Comparison of ENCODE assay signal across 8 cellular contexts in the genomic region with DNA sequence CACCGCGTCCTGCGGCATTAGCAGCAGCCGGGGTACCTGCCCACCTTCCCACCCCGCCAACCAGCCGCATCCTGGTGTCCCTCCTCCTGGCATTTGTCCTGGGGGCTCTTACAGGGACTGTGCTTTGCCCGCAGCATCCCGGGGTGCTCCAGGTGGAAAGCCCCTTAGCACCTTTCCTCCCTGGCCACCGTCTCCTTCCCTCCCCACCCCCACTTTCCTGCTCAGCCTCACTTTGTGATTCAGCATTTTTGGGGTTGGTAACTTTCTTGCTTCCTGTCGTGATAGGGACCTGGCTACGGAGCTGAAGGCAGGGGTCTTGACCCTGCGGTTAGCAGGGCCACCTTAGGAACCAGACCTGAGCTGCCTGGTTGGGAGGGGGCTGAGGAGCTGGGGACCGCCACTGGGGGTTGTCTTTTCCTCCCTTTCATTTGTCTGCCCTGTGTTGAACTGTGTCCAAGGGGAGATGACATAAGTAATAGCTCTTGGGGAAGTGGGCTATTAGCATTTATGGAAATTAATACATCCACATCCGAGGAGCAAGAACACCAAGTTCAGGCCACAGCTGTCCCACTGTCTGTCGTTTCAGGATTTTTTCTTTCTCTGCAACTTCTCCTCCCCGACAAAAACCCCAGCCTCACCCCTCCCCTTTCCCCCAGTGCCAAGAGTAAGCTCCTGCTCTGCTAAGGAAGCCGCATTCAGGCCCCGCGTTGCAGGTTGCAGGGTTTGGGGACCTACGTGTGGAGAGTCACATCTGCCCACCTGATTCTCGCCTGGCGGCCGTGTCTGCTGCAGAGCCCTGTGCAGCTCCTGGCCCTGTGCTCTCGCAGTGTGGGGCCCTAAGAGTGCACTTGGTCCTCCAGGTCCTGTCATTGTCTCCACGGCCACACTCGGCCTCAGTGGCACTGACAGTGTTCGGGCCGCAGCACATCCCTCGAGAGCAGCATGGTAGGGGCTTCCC. TPM values are rescaled to one million over a fixed set of nuclear protein-coding genes. Genes with fewer than 3 reads are reported as not detected.
DNase-seq lines count a peak whose midpoint lies in the region; ATAC-seq and TF ChIP-seq lines count a peak whose summit lies in the region.

No MANE protein-coding gene starts in this region.

- peak overlapping the region; percentile 95 for H3K9ac ChIP-seq in neural cell (ENCODE audit: low read length)

- no peaks in the 10 kb centered on the region for H3K9me3 ChIP-seq in neural cell (ENCODE audit: low read length)

- H3K9me2 ChIP-seq in neural cell (ENCODE audit: insufficient read depth, low read length), result no peaks in the 10 kb centered on the region

- H3K27ac ChIP-seq in cingulate gyrus (ENCODE audit: low read depth, low read length) (peak overlapping the region; percentile 48), neural cell (ENCODE audit: low read length) (peak overlapping the region; percentile 97)

- no peaks in the 10 kb centered on the region for H4K20me1 ChIP-seq in neural cell (ENCODE audit: insufficient read depth)

- no peak for TF ChIP-seq EP300 in neural cell (conservative IDR thresholded peaks at IDR 0.05; ENCODE audit: poor library complexity, severe bottlenecking)

- H3F3A ChIP-seq in neural cell (ENCODE audit: insufficient read depth, low read length, poor library complexity, severe bottlenecking), result no peaks in the 10 kb centered on the region

- no peaks in the 10 kb centered on the region for H3K36me3 ChIP-seq in neural cell (ENCODE audit: insufficient read depth, low read length)

- peak overlapping the region; percentile 92 for H3K4me2 ChIP-seq in neural cell (ENCODE audit: low read length)

- POLR2A ChIA-PET in GM10248 (lab: Yijun Ruan, JAX), result interaction anchor here (2.3 kb wide), 1 partner anchor 32 kb away, joined by 15 read pairs; no protein-coding TSS in a partner anchor

- TF ChIP-seq CTCF in neural cell (IDR thresholded peaks at IDR 0.05; ENCODE audit: poor library complexity, severe bottlenecking), result peak; percentile 31
- TF ChIP-seq CTCF in GM10248 (IDR thresholded peaks at IDR 0.05; ENCODE audit: control extremely low read depth, extremely low read depth, low read depth, missing control alignments), result no peak

- peak overlapping the region; percentile 88 for H2AFZ ChIP-seq in neural cell (ENCODE audit: low read depth, low read length)

- H3K79me2 ChIP-seq in neural cell (replicated peaks; ENCODE audit: insufficient read depth, low read length), result peaks cover 23% of the 10 kb centered on the region

- ATAC-seq in HG03520 (IDR thresholded peaks at IDR 0.05; ENCODE audit: unreplicated experiment) (no peak), GM19455 (IDR thresholded peaks at IDR 0.05; ENCODE audit: unreplicated experiment) (no peak)

- no peak for TF ChIP-seq RAD21 in neural cell (conservative IDR thresholded peaks at IDR 0.05)

- no peaks in the 10 kb centered on the region for H3K27me3 ChIP-seq in neural cell (ENCODE audit: insufficient read depth, low read depth, low read length)

- CTCF ChIA-PET in GM10248 (lab: Yijun Ruan, JAX), result interaction anchor here (1.0 to 2.7 kb wide), 6 partner anchors 9 to 211 kb away, joined by 3 to 11 read pairs (median 3); no protein-coding TSS in a partner anchor

- DNase-seq in RKO (ENCODE audit: low spot score) (peak; percentile 25), NK-92 (lab: John Stamatoyannopoulos, UW; ENCODE audit: unreplicated experiment) (no peak), GM10248 (ENCODE audit: extremely low spot score) (no peak)

- H3K4me3 ChIP-seq in GM08714 (ENCODE audit: low read length) (peak overlapping the region; percentile 70), neural cell (ENCODE audit: low read length) (peak overlapping the region; percentile 96)

TF ChIP-seq in neural cell, 6 proteins besides CTCF, POLR2A, EP300 and RAD21:
- no peak for TF ChIP-seq EZH2 (IDR thresholded peaks at IDR 0.05; ENCODE audit: borderline replicate concordance, insufficient read depth, low read length, poor library complexity, severe bottlenecking)
- no peak for TF ChIP-seq SMC3 (conservative IDR thresholded peaks at IDR 0.05; ENCODE audit: poor library complexity)
- TF ChIP-seq, protein P1, sequence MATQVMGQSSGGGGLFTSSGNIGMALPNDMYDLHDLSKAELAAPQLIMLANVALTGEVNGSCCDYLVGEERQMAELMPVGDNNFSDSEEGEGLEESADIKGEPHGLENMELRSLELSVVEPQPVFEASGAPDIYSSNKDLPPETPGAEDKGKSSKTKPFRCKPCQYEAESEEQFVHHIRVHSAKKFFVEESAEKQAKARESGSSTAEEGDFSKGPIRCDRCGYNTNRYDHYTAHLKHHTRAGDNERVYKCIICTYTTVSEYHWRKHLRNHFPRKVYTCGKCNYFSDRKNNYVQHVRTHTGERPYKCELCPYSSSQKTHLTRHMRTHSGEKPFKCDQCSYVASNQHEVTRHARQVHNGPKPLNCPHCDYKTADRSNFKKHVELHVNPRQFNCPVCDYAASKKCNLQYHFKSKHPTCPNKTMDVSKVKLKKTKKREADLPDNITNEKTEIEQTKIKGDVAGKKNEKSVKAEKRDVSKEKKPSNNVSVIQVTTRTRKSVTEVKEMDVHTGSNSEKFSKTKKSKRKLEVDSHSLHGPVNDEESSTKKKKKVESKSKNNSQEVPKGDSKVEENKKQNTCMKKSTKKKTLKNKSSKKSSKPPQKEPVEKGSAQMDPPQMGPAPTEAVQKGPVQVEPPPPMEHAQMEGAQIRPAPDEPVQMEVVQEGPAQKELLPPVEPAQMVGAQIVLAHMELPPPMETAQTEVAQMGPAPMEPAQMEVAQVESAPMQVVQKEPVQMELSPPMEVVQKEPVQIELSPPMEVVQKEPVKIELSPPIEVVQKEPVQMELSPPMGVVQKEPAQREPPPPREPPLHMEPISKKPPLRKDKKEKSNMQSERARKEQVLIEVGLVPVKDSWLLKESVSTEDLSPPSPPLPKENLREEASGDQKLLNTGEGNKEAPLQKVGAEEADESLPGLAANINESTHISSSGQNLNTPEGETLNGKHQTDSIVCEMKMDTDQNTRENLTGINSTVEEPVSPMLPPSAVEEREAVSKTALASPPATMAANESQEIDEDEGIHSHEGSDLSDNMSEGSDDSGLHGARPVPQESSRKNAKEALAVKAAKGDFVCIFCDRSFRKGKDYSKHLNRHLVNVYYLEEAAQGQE (IDR thresholded peaks at IDR 0.05; ENCODE audit: borderline replicate concordance), result no peak
- no peak for TF ChIP-seq MXI1 (conservative IDR thresholded peaks at IDR 0.05; ENCODE audit: poor library complexity, severe bottlenecking)
- TF ChIP-seq POLR2AphosphoS5 (IDR thresholded peaks at IDR 0.05), result no peak
- TF ChIP-seq TAF1 (IDR thresholded peaks at IDR 0.05; ENCODE audit: low read depth), result no peak

RNA-seq across cellular contexts. Expression of a gene that starts 1.6 kb away (rescaled TPM):
- 17.1 and 21.5 TPM in 2 replicates for polyA plus RNA-seq in neural cell
- polyA minus RNA-seq in neural cell, result 20.0 and 23.1 TPM in 2 replicates

RNA-seq across cellular contexts. Expression of a gene that starts 51.9 kb away (rescaled TPM):
- 11.7 and 11.8 TPM in 2 replicates for polyA plus RNA-seq in neural cell
- polyA minus RNA-seq in neural cell, result 20.8 and 21.9 TPM in 2 replicates
